In the genomic region with DNA sequence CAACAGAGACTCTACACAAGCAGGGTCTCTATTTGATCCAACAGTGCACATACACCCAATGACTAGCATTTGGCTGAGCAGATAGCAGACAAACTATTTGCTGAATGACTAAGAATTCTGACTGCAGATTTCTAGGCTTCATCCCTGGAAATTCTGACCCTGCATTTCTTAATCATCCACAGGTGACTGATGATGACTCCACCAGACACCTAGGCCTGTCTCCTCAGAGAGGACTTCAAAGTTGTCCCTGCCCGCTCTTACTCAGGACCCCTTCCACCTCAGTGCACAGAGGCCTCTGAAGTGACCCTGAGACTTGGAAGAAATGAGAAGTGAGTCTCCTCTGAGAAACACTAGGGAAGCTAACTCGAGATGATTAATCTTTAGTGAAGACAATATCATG, we compare ENCODE assay signal across 23 cellular contexts.
A peak's percentile ranks its signal among the peaks of the same experiment; 100 is the strongest.
DNase-seq lines count a peak whose midpoint lies in the region; ATAC-seq lines count a peak whose summit lies in the region.
"Had no signal": no experiment of that assay in that cellular context is flagged by ENCODE, and none has a peak within 500 bp of the region (broad histone marks: within the 10 kb centered on the region; RNA-seq: fewer than 3 reads in every experiment).

No MANE protein-coding gene starts in this region.

- DNase-seq in stimulated activated CD4-positive, alpha-beta T cell treated with anti-CD3 and anti-CD28 coated beads, Interleukin-15, amount 100 ng/mL, for 24 hours = peak; percentile 14
- no peak for DNase-seq in stimulated activated CD4-positive, alpha-beta T cell treated with anti-CD3 and anti-CD28 coated beads, Interleukin-4, amount 100 ng/mL, for 4 hours
- peak; percentile 20 for DNase-seq in HK-2 (ENCODE audit: unreplicated experiment)
- DNase-seq: activated CD4-positive, alpha-beta T cell treated with anti-CD3 and anti-CD28 coated beads, Interleukin-2, amount 10 ng/mL, durations not matched to agents 24 days and 14 days; activated CD8-positive, alpha-beta memory T cell treated with anti-CD3 and anti-CD28 coated beads, Interleukin-2, amount 50 U/mL, for 4 hours; activated naive CD4-positive, alpha-beta T cell treated with anti-CD3 and anti-CD28 coated beads, Interleukin-2, amount 10 ng/mL, durations not matched to agents 7 days and 5 days; CD8-positive, alpha-beta memory T cell; DND-41; effector CD4-positive, alpha-beta T cell; glutamatergic neuron; H9; Kasumi-1; naive thymus-derived CD8-positive, alpha-beta T cell; NCI-H1105; NCI-H2081; NCI-H510A treated with DMSO at 0.1 percent for 48 hours; NK-92 treated with Interleukin-12 subunit alpha and Interleukin-12 subunit beta, amount 100 ng/mL, for 24 hours; right lobe of liver; thyroid gland had no signal

- H3K36me3 Mint-ChIP-seq in dendritic cell treated with granulocyte-macrophage colony-stimulating factor and Interleukin-4, amounts not matched to agents 40 ng/mL and 50 ng/mL, for 4 days (ENCODE audit: low read depth) = peaks cover 52% of the 10 kb centered on the region
- H3K36me3 Mint-ChIP-seq: activated naive CD4-positive, alpha-beta T cell treated with anti-CD3 and anti-CD28 coated beads, Interleukin-2, amount 10 ng/mL, durations not matched to agents 7 days and 5 days; CD8-positive, alpha-beta memory T cell; naive thymus-derived CD8-positive, alpha-beta T cell had no signal

- peaks cover 26% of the 10 kb centered on the region for H3K4me1 Mint-ChIP-seq in dendritic cell treated with granulocyte-macrophage colony-stimulating factor and Interleukin-4, amounts not matched to agents 40 ng/mL and 50 ng/mL, for 4 days (ENCODE audit: low read depth)
- H3K4me1 Mint-ChIP-seq: CD8-positive, alpha-beta memory T cell had no signal

- ATAC-seq in HG03354 (IDR thresholded peaks at IDR 0.05; ENCODE audit: poor library complexity, severe bottlenecking, unreplicated experiment) (no peak), HG03439 (IDR thresholded peaks at IDR 0.05; ENCODE audit: unreplicated experiment) (no peak), GM21576 (IDR thresholded peaks at IDR 0.05; ENCODE audit: unreplicated experiment) (no peak)
- ATAC-seq: naive thymus-derived CD8-positive, alpha-beta T cell had no signal

- H3K4me3 Mint-ChIP-seq in dendritic cell treated with granulocyte-macrophage colony-stimulating factor and Interleukin-4, amounts not matched to agents 40 ng/mL and 50 ng/mL, for 4 days = no peak overlapping the region
- H3K4me3 Mint-ChIP-seq: activated CD4-positive, alpha-beta T cell treated with anti-CD3 and anti-CD28 coated beads, Interleukin-2, amount 10 ng/mL, durations not matched to agents 24 days and 14 days; activated naive CD4-positive, alpha-beta T cell treated with anti-CD3 and anti-CD28 coated beads, Interleukin-2, amount 10 ng/mL, durations not matched to agents 7 days and 5 days; CD8-positive, alpha-beta memory T cell; H9; naive thymus-derived CD8-positive, alpha-beta T cell had no signal

- intact Hi-C loops in dendritic cell treated with granulocyte-macrophage colony-stimulating factor and Interleukin-4, amounts not matched to agents 40 ng/mL and 50 ng/mL, for 4 days (cut with micrococcal nuclease) = no loop called here

- no peaks in the 10 kb centered on the region for H3K27me3 Mint-ChIP-seq in dendritic cell treated with granulocyte-macrophage colony-stimulating factor and Interleukin-4, amounts not matched to agents 40 ng/mL and 50 ng/mL, for 4 days
- H3K27me3 Mint-ChIP-seq: naive thymus-derived CD8-positive, alpha-beta T cell had no signal

- no peaks in the 10 kb centered on the region for H3K9me3 Mint-ChIP-seq in dendritic cell treated with granulocyte-macrophage colony-stimulating factor and Interleukin-4, amounts not matched to agents 40 ng/mL and 50 ng/mL, for 4 days
- H3K9me3 Mint-ChIP-seq: activated CD4-positive, alpha-beta T cell treated with anti-CD3 and anti-CD28 coated beads, Interleukin-2, amount 10 ng/mL, durations not matched to agents 24 days and 14 days; activated naive CD4-positive, alpha-beta T cell treated with anti-CD3 and anti-CD28 coated beads, Interleukin-2, amount 10 ng/mL, durations not matched to agents 7 days and 5 days; CD8-positive, alpha-beta memory T cell; H9 had no signal

- H3K27ac Mint-ChIP-seq in dendritic cell treated with granulocyte-macrophage colony-stimulating factor and Interleukin-4, amounts not matched to agents 40 ng/mL and 50 ng/mL, for 4 days = peak overlapping the region; percentile 28
- H3K27ac Mint-ChIP-seq: activated CD4-positive, alpha-beta T cell treated with anti-CD3 and anti-CD28 coated beads, Interleukin-2, amount 10 ng/mL, durations not matched to agents 24 days and 14 days; activated naive CD4-positive, alpha-beta T cell treated with anti-CD3 and anti-CD28 coated beads, Interleukin-2, amount 10 ng/mL, durations not matched to agents 7 days and 5 days had no signal

Comparison
In these comparisons a context has a peak if more than half of its experiments do, and no peak if none do; other contexts are left out.
1. DNase-seq: peak in stimulated activated CD4-positive, alpha-beta T cell treated with anti-CD3 and anti-CD28 coated beads, Interleukin-15, amount 100 ng/mL, for 24 hours (single experiment) and HK-2 (single experiment); none in stimulated activated CD4-positive, alpha-beta T cell treated with anti-CD3 and anti-CD28 coated beads, Interleukin-4, amount 100 ng/mL, for 4 hours (0 of 2).